1 cellular context compared by ENCODE assay signal in genomic region chr12:46524778-46525177, GRCh38.
TF ChIP-seq lines count a peak whose summit lies in the region.

No MANE protein-coding gene starts in this region.

TF ChIP-seq in HCT116, 20 proteins besides CTCF, POLR2A, EP300 and RAD21 (continued from another document):
- TF ChIP-seq CEBPB (IDR thresholded peaks at IDR 0.05; ENCODE audit: low read depth) (no peak), EZH2phosphoT487 (IDR thresholded peaks at IDR 0.05; ENCODE audit: borderline replicate concordance) (no peak)
TF ChIP-seq in HCT116: peak in this region for 0.
